21 cellular contexts compared by ENCODE assay signal in genomic region chr2:66303471-66303870, GRCh38.
DNase-seq lines count a peak whose midpoint lies in the region; ATAC-seq and TF ChIP-seq lines count a peak whose summit lies in the region.
"Had no signal": no experiment of that assay in that cellular context is flagged by ENCODE, and none has a peak within 500 bp of the region (broad histone marks: within the 10 kb centered on the region; RNA-seq: fewer than 3 reads in every experiment).

No MANE protein-coding gene starts in this region.

- H3K4me3 Mint-ChIP-seq in neural progenitor cell, result no peak overlapping the region
- H3K4me3 Mint-ChIP-seq: CD4-positive, alpha-beta memory T cell; T-cell had no signal

- DNase-seq in neural progenitor cell (ENCODE audit: low spot score), result no peak
- no peak for DNase-seq in NCI-H146 (lab: John Stamatoyannopoulos, UW)
- no peak for DNase-seq in NCI-H1092 treated with DMSO at 0.1 percent for 48 hours (lab: John Stamatoyannopoulos, UW)
- DNase-seq in posterior cingulate gyrus, result no peak
- DNase-seq: Calu3; CD4-positive, alpha-beta memory T cell; DMS53; EL; NCI-H187 treated with DMSO at 0.1 percent for 48 hours; NCI-H345; NCI-H524 treated with DMSO at 0.1 percent for 48 hours; PC-3; RPMI8226; SHP77 treated with DMSO at 0.1 percent for 48 hours; SK-N-SH; T-cell had no signal

- H3K27me3 ChIP-seq in neural progenitor cell, result no peaks in the 10 kb centered on the region
- H3K27me3 ChIP-seq: BLaER1 had no signal

- H3K79me2 ChIP-seq in neural progenitor cell (ENCODE audit: low read depth), result no peaks in the 10 kb centered on the region

- no peak overlapping the region for H3K27ac ChIP-seq in neural progenitor cell
- H3K27ac ChIP-seq: BLaER1 had no signal

- no peaks in the 10 kb centered on the region for H3K9me3 ChIP-seq in neural progenitor cell (ENCODE audit: low read depth)
- H3K9me3 ChIP-seq: BLaER1, HAP-1, SK-N-SH had no signal

- no peaks in the 10 kb centered on the region for H3K36me3 ChIP-seq in neural progenitor cell
- H3K36me3 ChIP-seq: BLaER1, HAP-1 had no signal

- H4K20me1 ChIP-seq in neural progenitor cell (ENCODE audit: low read depth), result no peaks in the 10 kb centered on the region
- H4K20me1 ChIP-seq: BLaER1 had no signal

- H3K9ac ChIP-seq in neural progenitor cell, result no peak overlapping the region
- H3K9ac ChIP-seq: BLaER1, SK-N-SH had no signal

- ATAC-seq in GM18502 (IDR thresholded peaks at IDR 0.05; ENCODE audit: poor library complexity, unreplicated experiment), result peak; percentile 75
- ATAC-seq in GM19351 (IDR thresholded peaks at IDR 0.05; ENCODE audit: unreplicated experiment), result peak; percentile 60
- ATAC-seq in HG02938 (IDR thresholded peaks at IDR 0.05; ENCODE audit: unreplicated experiment), result peak; percentile 74
- ATAC-seq: PC-3, T-cell had no signal

- TF ChIP-seq CTCF in neural progenitor cell (IDR thresholded peaks at IDR 0.05), result no peak

- H3K4me3 ChIP-seq in neural progenitor cell, result no peak overlapping the region
- H3K4me3 ChIP-seq: BLaER1, HAP-1 had no signal

- peaks cover 2% of the 10 kb centered on the region for H3K9me3 Mint-ChIP-seq in neural progenitor cell

- H3K4me1 Mint-ChIP-seq in neural progenitor cell, result peaks cover 24% of the 10 kb centered on the region
- H3K4me1 Mint-ChIP-seq: CD4-positive, alpha-beta memory T cell; T-cell had no signal

- H3K4me1 ChIP-seq in neural progenitor cell, result no peaks in the 10 kb centered on the region
- H3K4me1 ChIP-seq: BLaER1, HAP-1 had no signal

- H3F3A ChIP-seq in neural progenitor cell (ENCODE audit: low read depth), result no peaks in the 10 kb centered on the region

- H2AFZ ChIP-seq in neural progenitor cell (replicated peaks), result no peak overlapping the region

- intact Hi-C loops in posterior cingulate gyrus (cut with DNase I), result no loop called here

- peak overlapping the region; percentile 61 for H3K27ac Mint-ChIP-seq in neural progenitor cell
- H3K27ac Mint-ChIP-seq: CD4-positive, alpha-beta memory T cell; T-cell had no signal

- H3K36me3 Mint-ChIP-seq in neural progenitor cell, result no peaks in the 10 kb centered on the region
- H3K36me3 Mint-ChIP-seq: CD4-positive, alpha-beta memory T cell; T-cell had no signal

- H3K4me2 ChIP-seq in neural progenitor cell, result no peak overlapping the region
- H3K4me2 ChIP-seq: BLaER1, SK-N-SH had no signal

- peaks cover 5% of the 10 kb centered on the region for H3K27me3 Mint-ChIP-seq in neural progenitor cell (ENCODE audit: insufficient read depth, low read depth)
- H3K27me3 Mint-ChIP-seq: CD4-positive, alpha-beta memory T cell; T-cell had no signal
